In the genomic region with DNA sequence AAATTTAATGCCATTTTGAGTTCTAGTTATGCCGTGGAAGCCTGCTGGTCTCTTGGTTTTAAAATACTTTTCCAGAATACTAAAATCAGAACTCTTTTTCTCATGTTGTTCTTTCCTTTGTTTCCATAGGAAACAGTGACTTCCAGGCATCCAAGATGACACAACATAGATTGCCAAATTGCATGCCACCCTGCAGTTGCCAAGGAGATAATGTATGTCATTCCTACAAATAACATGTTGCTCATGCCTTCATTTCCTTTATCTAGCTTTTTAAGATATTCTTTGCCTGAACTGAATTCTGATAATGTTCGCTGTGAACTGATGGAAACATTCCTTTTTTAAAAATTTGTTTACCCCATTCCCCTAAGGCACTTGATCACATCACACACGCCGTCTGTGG, we compare ENCODE assay signal across 20 cellular contexts. TPM values are rescaled to one million over a fixed set of nuclear protein-coding genes. Genes with fewer than 3 reads are reported as not detected.
DNase-seq lines count a peak whose midpoint lies in the region; ATAC-seq, FAIRE-seq and TF ChIP-seq lines count a peak whose summit lies in the region.
"Had no signal": no experiment of that assay in that cellular context is flagged by ENCODE, and none has a peak within 500 bp of the region (broad histone marks: within the 10 kb centered on the region; RNA-seq: fewer than 3 reads in every experiment).

No MANE protein-coding gene starts in this region.

- H2BK12ac ChIP-seq in mesenchymal stem cell (ENCODE audit: low read length in 2 of 2) = no peak overlapping the region

- H3K9me3 ChIP-seq in IMR-90 (ENCODE audit: control insufficient read depth, insufficient read depth, low read length) = no peaks in the 10 kb centered on the region
- H3K9me3 ChIP-seq in mesenchymal stem cell (ENCODE audit: control insufficient read depth, low read length) = no peaks in the 10 kb centered on the region
- H3K9me3 ChIP-seq in sigmoid colon = no peaks in the 10 kb centered on the region
- no peaks in the 10 kb centered on the region for H3K9me3 ChIP-seq in testis

- WGBS in IMR-90 (ENCODE audit: extremely low coverage in 2 of 2, insufficient read length in 1 of 2), 2 experiments = no CpG with 5 or more reads among the region's 4 CpGs
- WGBS in mesenchymal stem cell = 85% methylated on average over 4 of the region's 4 CpGs
- 77 to 87% methylated on average over 4 of the region's 4 CpGs for WGBS in sigmoid colon, 2 donors
- 88 to 89% methylated on average over 4 of the region's 4 CpGs for WGBS in testis, 2 donors

- no peak overlapping the region for H3K14ac ChIP-seq in IMR-90 (replicated peaks; ENCODE audit: low read depth, low read length)
- no peak overlapping the region for H3K14ac ChIP-seq in mesenchymal stem cell (ENCODE audit: low read length in 2 of 2)

- no peak overlapping the region for H4K5ac ChIP-seq in IMR-90 (ENCODE audit: low read depth, low read length)

- CTCF ChIA-PET in IMR-90 (lab: Yijun Ruan, JAX) = no interaction called here

- H2AFZ ChIP-seq in ACC112 (ENCODE audit: low read length, unreplicated experiment) (peak overlapping the region; percentile 55), IMR-90 (replicated peaks; ENCODE audit: low read length, poor library complexity) (no peak overlapping the region), mesenchymal stem cell (ENCODE audit: low read depth, low read length) (no peak overlapping the region)

- no peak overlapping the region for H2AK5ac ChIP-seq in IMR-90 (ENCODE audit: low read depth, low read length)
- H2AK5ac ChIP-seq in mesenchymal stem cell (ENCODE audit: low read length, severe bottlenecking) = no peak overlapping the region

- in situ Hi-C loops in IMR-90 (cut with MboI; ENCODE audit: low sequenced_read_pairs) = loop anchor here (25.0 kb wide), 1 partner anchor 615 kb away; no protein-coding TSS in a partner anchor

- H4K20me1 ChIP-seq in IMR-90 (ENCODE audit: insufficient read depth, low read length) = no peaks in the 10 kb centered on the region

- peak overlapping the region; percentile 30; the same call in 1 of the 2 replicates for H3K4me2 ChIP-seq in IMR-90 (ENCODE audit: low read depth, low read length)
- no peak overlapping the region for H3K4me2 ChIP-seq in mesenchymal stem cell (ENCODE audit: low read length, poor library complexity, severe bottlenecking)

- no peak overlapping the region for H3K18ac ChIP-seq in IMR-90 (ENCODE audit: low read depth, low read length)
- H3K18ac ChIP-seq in mesenchymal stem cell (ENCODE audit: low read depth in 1 of 2, low read length in 2 of 2) = no peak overlapping the region

- no peak for TF ChIP-seq RAD21 in IMR-90 (IDR thresholded peaks at IDR 0.05; ENCODE audit: low read length)

- ATAC-seq in IMR-90 (ENCODE audit: low read depth) = no peak

- no peak overlapping the region for H4K91ac ChIP-seq in IMR-90 (ENCODE audit: insufficient read depth, low read depth, low read length)
- H4K91ac ChIP-seq in mesenchymal stem cell (ENCODE audit: low read length) = no peak overlapping the region

- TF ChIP-seq CTCF in IMR-90 (conservative IDR thresholded peaks at IDR 0.05; ENCODE audit: low read depth, low read length) (no peak), sigmoid colon (IDR thresholded peaks at IDR 0.05) (no peak), testis (IDR thresholded peaks at IDR 0.05) (no peak)

- H3K79me1 ChIP-seq in IMR-90 (ENCODE audit: low read depth in 1 of 2, low read length in 2 of 2) = no peaks in the 10 kb centered on the region
- H3K79me1 ChIP-seq in mesenchymal stem cell (replicated peaks; ENCODE audit: low read length, poor library complexity, severe bottlenecking) = no peaks in the 10 kb centered on the region

- no peak for FAIRE-seq in H54 (lab: Jason Lieb, UNC)
- FAIRE-seq: GM18507, HTR-8/SVneo, urothelium cell line had no signal

- H3K4ac ChIP-seq in IMR-90 (ENCODE audit: low read depth, low read length) = no peak overlapping the region
- no peak overlapping the region for H3K4ac ChIP-seq in mesenchymal stem cell (ENCODE audit: low read depth in 1 of 2, low read length in 2 of 2)

- H3K56ac ChIP-seq in IMR-90 (ENCODE audit: extremely low read depth, insufficient read depth, low read length) = no peak overlapping the region

- POLR2A ChIA-PET in IMR-90 (lab: Charles Lee; ENCODE audit: unreplicated experiment) = no interaction called here

- TF ChIP-seq POLR2A in IMR-90 (IDR thresholded peaks at IDR 0.05; ENCODE audit: low read depth, low read length) (no peak), H54 (IDR thresholded peaks at IDR 0.05; ENCODE audit: low read depth, low read length) (no peak), sigmoid colon (IDR thresholded peaks at IDR 0.05) (no peak), testis (IDR thresholded peaks at IDR 0.05) (no peak)

- no TSS peak for BruUV-seq in IMR-90 (replicated peaks; lab: Mats Ljungman, UMichigan)

- H4K8ac ChIP-seq in IMR-90 (ENCODE audit: low read depth in 2 of 2, low read length in 2 of 2) (no peak overlapping the region), mesenchymal stem cell (ENCODE audit: low read length) (no peak overlapping the region)

- H2BK5ac ChIP-seq in IMR-90 (ENCODE audit: low read depth, low read length, poor library complexity, severe bottlenecking) = no peak overlapping the region
- H2BK5ac ChIP-seq in mesenchymal stem cell (ENCODE audit: low read depth, low read length, poor library complexity, severe bottlenecking) = no peak overlapping the region

- dilution Hi-C loops in IMR-90 (cut with HindIII; ENCODE audit: low sequenced_read_pairs, unreplicated experiment) = no loop called here

- peak overlapping the region; percentile 67 for H3K27ac ChIP-seq in ACC112 (ENCODE audit: low read depth, low read length)
- H3K27ac ChIP-seq in IMR-90 (ENCODE audit: insufficient read depth, low read length) = no peak overlapping the region
- peak overlapping the region; percentile 74 for H3K27ac ChIP-seq in caudate nucleus (ENCODE audit: low read depth, low read length)
- no peak overlapping the region for H3K27ac ChIP-seq in mesenchymal stem cell (ENCODE audit: low read length, poor library complexity, severe bottlenecking)
- H3K27ac ChIP-seq in sigmoid colon = no peak overlapping the region
- H3K27ac ChIP-seq in testis = no peak overlapping the region

- H2AK9ac ChIP-seq in IMR-90 (replicated peaks; ENCODE audit: low read depth, low read length, poor library complexity) = no peak overlapping the region

- intact Hi-C loops in IMR-90 (cut with micrococcal nuclease) (no loop called here), sigmoid colon (cut with DNase I) (no loop called here), testis (cut with DNase I; ENCODE audit: low total_unique reads) (no loop called here)

- no peaks in the 10 kb centered on the region for H3K79me2 ChIP-seq in ACC112 (ENCODE audit: control insufficient read depth, insufficient read depth, low read length, unreplicated experiment)

- 0 out of 2 replicates have a peak overlapping the region, but pooled peaks have one; percentile 32 for H3K4me3 ChIP-seq in ACC112 (ENCODE audit: low read depth, low read length)
- H3K4me3 ChIP-seq in IMR-90 (ENCODE audit: insufficient read depth, low read depth, low read length) = no peak overlapping the region
- H3K4me3 ChIP-seq in mesenchymal stem cell (ENCODE audit: insufficient read depth in 1 of 2, low read depth in 1 of 2, low read length in 2 of 2) = no peak overlapping the region
- H3K4me3 ChIP-seq in sigmoid colon = no peak overlapping the region
- H3K4me3 ChIP-seq in testis = no peak overlapping the region

- H2BK15ac ChIP-seq in IMR-90 (ENCODE audit: low read depth, low read length) (no peak overlapping the region), mesenchymal stem cell (ENCODE audit: low read depth, poor library complexity, severe bottlenecking) (no peak overlapping the region)

- H3K4me1 ChIP-seq in ACC112 (ENCODE audit: control insufficient read depth, insufficient read depth, low read length, unreplicated experiment) (peaks cover 13% of the 10 kb centered on the region), IMR-90 (ENCODE audit: control insufficient read depth, insufficient read depth, low read length) (peaks cover 7% of the 10 kb centered on the region), mesenchymal stem cell (ENCODE audit: control insufficient read depth, insufficient read depth, low read depth, low read length) (peaks cover 1% of the 10 kb centered on the region), sigmoid colon (no peaks in the 10 kb centered on the region), testis (no peaks in the 10 kb centered on the region)

- H3K36me3 ChIP-seq in ACC112 (ENCODE audit: insufficient read depth, low read length) = no peaks in the 10 kb centered on the region
- no peaks in the 10 kb centered on the region for H3K36me3 ChIP-seq in IMR-90 (ENCODE audit: control insufficient read depth, insufficient read depth, low read length)
- no peaks in the 10 kb centered on the region for H3K36me3 ChIP-seq in mesenchymal stem cell (ENCODE audit: control insufficient read depth in 1 of 2, insufficient read depth in 2 of 2, low read depth in 1 of 2, low read length in 2 of 2)
- no peaks in the 10 kb centered on the region for H3K36me3 ChIP-seq in sigmoid colon
- no peaks in the 10 kb centered on the region for H3K36me3 ChIP-seq in testis (ENCODE audit: low read depth, missing control alignments)

- H3K9ac ChIP-seq in IMR-90 (ENCODE audit: low read depth, low read length) = no peak overlapping the region
- H3K9ac ChIP-seq in mesenchymal stem cell (ENCODE audit: low read length) = no peak overlapping the region

- H3K9me1 ChIP-seq in IMR-90 (ENCODE audit: insufficient read depth, low read length) = 0 out of 2 replicates have a peak, but pooled peaks cover 2% of the 10 kb centered on the region

- H2BK20ac ChIP-seq in IMR-90 (ENCODE audit: low read depth, low read length) = no peak overlapping the region

- DNase-seq in IMR-90 (peak; percentile 29), caudate nucleus (lab: John Stamatoyannopoulos, UW) (peak in 1 of 61 donors; percentile 11), mesenchymal stem cell (peak; percentile 86), NCI-H2196 (lab: John Stamatoyannopoulos, UW; ENCODE audit: unreplicated experiment) (no peak), H54 (ENCODE audit: insufficient read length, low spot score) (no peak), sigmoid colon (no peak), testis (no peak)
- DNase-seq: activated T-cell treated with anti-CD3 and anti-CD28 coated beads, Interleukin-2, amount 50 U/mL, for 24 hours; NCI-H524 treated with DMSO at 0.1 percent for 48 hours; OCI-M1; stimulated activated CD4-positive, alpha-beta T cell treated with anti-CD3 and anti-CD28 coated beads, Interleukin-12 subunit alpha, Interleukin-12 subunit beta, amount 100 ng/mL, for 4 hours; stimulated activated naive CD4-positive, alpha-beta T cell treated with Interleukin-2 at 50 U/mL for 16 hours had no signal

- H3K23ac ChIP-seq in IMR-90 (ENCODE audit: low read depth, low read length) (no peak overlapping the region), mesenchymal stem cell (ENCODE audit: low read length in 2 of 2) (no peak overlapping the region)

- no peak for TF ChIP-seq EP300 in sigmoid colon (IDR thresholded peaks at IDR 0.05)

- H2BK120ac ChIP-seq in IMR-90 (ENCODE audit: low read depth, low read length) = no peak overlapping the region
- H2BK120ac ChIP-seq in mesenchymal stem cell (ENCODE audit: low read depth, low read length) = no peak overlapping the region

- H3K27me3 ChIP-seq in ACC112 (ENCODE audit: insufficient read depth, low read length) (0 out of 2 replicates have a peak, but pooled peaks cover 9% of the 10 kb centered on the region), IMR-90 (ENCODE audit: control insufficient read depth, insufficient read depth, low read length) (no peaks in the 10 kb centered on the region), mesenchymal stem cell (ENCODE audit: control insufficient read depth in 1 of 2, insufficient read depth in 1 of 2, low read length in 2 of 2) (no peaks in the 10 kb centered on the region), sigmoid colon (no peaks in the 10 kb centered on the region), testis (no peaks in the 10 kb centered on the region)

RNA-seq across cellular contexts. Expression of a gene that starts 37.9 kb away (rescaled TPM):
- total RNA-seq in IMR-90 (2012; rRNA removed) (not detected in 2 replicates), sigmoid colon (not detected), testis (10 to 100 TPM; 14.3 to 17.0 TPM)
- polyA plus RNA-seq in IMR-90 (2012; rRNA removed) (not detected in 2 replicates), sigmoid colon (not detected), testis (ENCODE audit: insufficient read depth, low read depth, low replicate concordance) (199 TPM)
- not detected in 2 replicates for polyA plus RNA-seq in IMR-90 (2012; cell fraction: cytosol; rRNA removed)
- not detected in 2 replicates for polyA plus RNA-seq in IMR-90 (2012; cell fraction: nucleus; rRNA removed; ENCODE audit: low replicate concordance)
- polyA plus RNA-seq in mesenchymal stem cell (2013, experiment 1 of 2) = not detected
- polyA plus RNA-seq in mesenchymal stem cell (2013, experiment 2 of 2) = not detected
- total RNA-seq: cardiac septum, glomerular endothelial cell, liver, posterior vena cava had no signal
- polyA plus RNA-seq: liver had no signal

RNA-seq across cellular contexts. Expression of a gene that starts 46.5 kb away (rescaled TPM):
- total RNA-seq in IMR-90 (2012; rRNA removed) (1.7 and 1.8 TPM in 2 replicates), sigmoid colon (under 1 TPM in 3 of 4 donors, not detected in 1; 0.14 to 0.36 (median 0.28) TPM), testis (under 1 TPM; 0.25 to 0.94 TPM)
- polyA plus RNA-seq in IMR-90 (2012; rRNA removed) (1.1 and 1.6 TPM in 2 replicates), sigmoid colon (under 1 TPM in 1 of 3 donors, not detected in 2; 0.09 TPM), testis (ENCODE audit: insufficient read depth, low read depth, low replicate concordance) (3.5 TPM)
- 0.05 and 0.19 TPM in 2 replicates for polyA plus RNA-seq in IMR-90 (2012; cell fraction: cytosol; rRNA removed)
- polyA plus RNA-seq in IMR-90 (2012; cell fraction: nucleus; rRNA removed; ENCODE audit: low replicate concordance) = 0.32 and 0.69 TPM in 2 replicates
- polyA plus RNA-seq in mesenchymal stem cell (2013, experiment 1 of 2) = 0.06 TPM
- 0.11 TPM for polyA plus RNA-seq in mesenchymal stem cell (2013, experiment 2 of 2)
- total RNA-seq: glomerular endothelial cell, posterior vena cava had no signal
- polyA plus RNA-seq: liver had no signal

Comparison
In these comparisons a context has a peak if more than half of its experiments do, and no peak if none do; other contexts are left out.
1. H3K27ac ChIP-seq: peak in ACC112 (single experiment) and caudate nucleus (single experiment); none in IMR-90 (single experiment), mesenchymal stem cell (single experiment), sigmoid colon (0 of 4) and testis (0 of 2).
2. DNase-seq: peak in IMR-90 (single experiment) and mesenchymal stem cell (single experiment); none in NCI-H2196 (single experiment), H54 (single experiment), sigmoid colon (single experiment) and testis (single experiment).
3. RNA of a gene that starts 37.9 kb away (total RNA-seq): 14.3 to 17.0 TPM in testis; not detected in IMR-90 and not detected in sigmoid colon; every median in the first group is over 10 times any median in the second.